ENCODE assay signal across 8 cellular contexts in the genomic region with DNA sequence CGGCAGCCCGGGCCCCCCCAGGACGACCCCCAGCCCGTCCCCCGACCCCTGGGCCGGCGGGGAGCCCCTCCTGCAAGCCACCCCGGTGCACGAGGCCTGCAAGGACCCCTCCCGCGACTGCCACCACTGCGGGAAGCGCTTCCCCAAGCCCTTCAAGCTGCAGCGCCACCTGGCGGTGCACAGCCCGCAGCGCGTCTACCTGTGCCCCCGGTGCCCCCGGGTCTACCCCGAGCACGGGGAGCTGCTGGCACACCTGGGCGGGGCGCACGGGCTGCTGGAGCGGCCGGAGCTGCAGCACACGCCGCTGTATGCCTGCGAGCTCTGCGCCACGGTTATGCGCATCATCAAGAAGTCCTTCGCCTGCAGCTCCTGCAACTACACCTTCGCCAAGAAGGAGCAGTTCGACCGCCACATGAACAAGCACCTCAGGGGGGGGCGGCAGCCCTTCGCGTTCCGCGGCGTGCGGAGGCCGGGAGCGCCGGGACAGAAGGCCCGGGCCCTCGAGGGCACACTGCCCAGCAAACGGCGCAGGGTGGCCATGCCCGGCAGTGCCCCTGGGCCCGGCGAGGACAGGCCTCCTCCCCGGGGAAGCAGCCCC.
DNase-seq lines count a peak whose midpoint lies in the region; ATAC-seq and TF ChIP-seq lines count a peak whose summit lies in the region.

No MANE protein-coding gene starts in this region.

- H3K27ac ChIP-seq in HEK293 (ENCODE audit: extremely low read depth, low read depth, low read length): no peak overlapping the region

- no peaks in the 10 kb centered on the region for H3K27me3 ChIP-seq in adipocyte (replicated peaks; ENCODE audit: control insufficient read depth, insufficient read depth, low read length)

- no peaks in the 10 kb centered on the region for H3K9me3 ChIP-seq in HEK293 (ENCODE audit: control insufficient read depth, insufficient read depth, low read depth, low read length)
- no peaks in the 10 kb centered on the region for H3K9me3 ChIP-seq in adipocyte (ENCODE audit: control insufficient read depth, low read length)

- H3K4me3 ChIP-seq in HEK293 (ENCODE audit: low read depth, low read length): no peak overlapping the region
- no peak overlapping the region for H3K4me3 ChIP-seq in adipocyte (ENCODE audit: low read length)

- no peak overlapping the region for H3K9ac ChIP-seq in adipocyte (ENCODE audit: low read length)

- no peak for ATAC-seq in GM21737 (IDR thresholded peaks at IDR 0.05; ENCODE audit: unreplicated experiment)
- no peak for ATAC-seq in HG03097 (IDR thresholded peaks at IDR 0.05; ENCODE audit: low FRiP score, unreplicated experiment)

- TF ChIP-seq CTCF in AG09319 (IDR thresholded peaks at IDR 0.05; ENCODE audit: low read depth, low read length) (peak; percentile 69), HEK293 (tag by site-specific recombination; IDR thresholded peaks at IDR 0.05) (peak; percentile 75)

- DNase-seq in AG09319 (ENCODE audit: extremely low read depth, low read depth) (no peak), T-helper 1 cell (peak in 4 of 5 donors; percentile 52 to 58 (median 54)), adipocyte (ENCODE audit: low read depth) (peak; percentile 59), iPS-NIHi11 (ENCODE audit: low spot score) (peak; percentile 98)
- peak; percentile 64 to 71 for DNase-seq in stimulated activated CD4-positive, alpha-beta T cell treated with anti-CD3 and anti-CD28 coated beads, Interleukin-4, amount 100 ng/mL, for 4 hours

- no peaks in the 10 kb centered on the region for H3K36me3 ChIP-seq in HEK293 (ENCODE audit: control insufficient read depth in 2 of 2, insufficient read depth in 1 of 2, low read length in 2 of 2)
- no peaks in the 10 kb centered on the region for H3K36me3 ChIP-seq in adipocyte (ENCODE audit: control insufficient read depth, insufficient read depth, low read length, severe bottlenecking)

- POLR2A ChIA-PET in HEK293 (lab: Yijun Ruan, JAX): no interaction called here

- CTCF ChIA-PET in HEK293 (lab: Yijun Ruan, JAX): interaction anchor here (0.6 to 1.9 kb wide), 20 partner anchors 10 to 968 kb away, joined by 3 to 8 read pairs (median 3); no protein-coding TSS in a partner anchor

- H3K4me1 ChIP-seq in HEK293 (ENCODE audit: control insufficient read depth, insufficient read depth, low read length) (no peaks in the 10 kb centered on the region), adipocyte (ENCODE audit: control insufficient read depth, insufficient read depth, low read length) (no peaks in the 10 kb centered on the region)

TF ChIP-seq in HEK293, 187 proteins besides CTCF, POLR2A, EP300 and RAD21:
- TF ChIP-seq, protein P1, sequence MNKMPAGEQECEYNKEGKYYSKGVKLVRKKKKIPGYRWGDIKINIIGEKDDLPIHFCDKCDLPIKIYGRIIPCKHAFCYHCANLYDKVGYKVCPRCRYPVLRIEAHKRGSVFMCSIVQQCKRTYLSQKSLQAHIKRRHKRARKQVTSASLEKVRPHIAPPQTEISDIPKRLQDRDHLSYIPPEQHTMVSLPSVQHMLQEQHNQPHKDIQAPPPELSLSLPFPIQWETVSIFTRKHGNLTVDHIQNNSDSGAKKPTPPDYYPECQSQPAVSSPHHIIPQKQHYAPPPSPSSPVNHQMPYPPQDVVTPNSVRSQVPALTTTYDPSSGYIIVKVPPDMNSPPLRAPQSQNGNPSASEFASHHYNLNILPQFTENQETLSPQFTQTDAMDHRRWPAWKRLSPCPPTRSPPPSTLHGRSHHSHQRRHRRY (tag by site-specific recombination; IDR thresholded peaks at IDR 0.05): no peak
- TF ChIP-seq BCL11B (tag by site-specific recombination; IDR thresholded peaks at IDR 0.05; ENCODE audit: low read depth) (no peak), ZNF558 (tag by site-specific recombination; IDR thresholded peaks at IDR 0.05) (no peak), KLF1 (tag by site-specific recombination; IDR thresholded peaks at IDR 0.05) (peak; percentile 42; the same call in 1 of the 2 replicates), ZNF600 (tag by site-specific recombination; IDR thresholded peaks at IDR 0.05) (0 out of 2 replicates have a peak, but pooled peaks have one; percentile 13), ZNF2 (tag by site-specific recombination; IDR thresholded peaks at IDR 0.05) (peak; percentile 77), ZEB2 (tag by site-specific recombination; IDR thresholded peaks at IDR 0.05) (peak; percentile 71)
- TF ChIP-seq, protein P2, sequence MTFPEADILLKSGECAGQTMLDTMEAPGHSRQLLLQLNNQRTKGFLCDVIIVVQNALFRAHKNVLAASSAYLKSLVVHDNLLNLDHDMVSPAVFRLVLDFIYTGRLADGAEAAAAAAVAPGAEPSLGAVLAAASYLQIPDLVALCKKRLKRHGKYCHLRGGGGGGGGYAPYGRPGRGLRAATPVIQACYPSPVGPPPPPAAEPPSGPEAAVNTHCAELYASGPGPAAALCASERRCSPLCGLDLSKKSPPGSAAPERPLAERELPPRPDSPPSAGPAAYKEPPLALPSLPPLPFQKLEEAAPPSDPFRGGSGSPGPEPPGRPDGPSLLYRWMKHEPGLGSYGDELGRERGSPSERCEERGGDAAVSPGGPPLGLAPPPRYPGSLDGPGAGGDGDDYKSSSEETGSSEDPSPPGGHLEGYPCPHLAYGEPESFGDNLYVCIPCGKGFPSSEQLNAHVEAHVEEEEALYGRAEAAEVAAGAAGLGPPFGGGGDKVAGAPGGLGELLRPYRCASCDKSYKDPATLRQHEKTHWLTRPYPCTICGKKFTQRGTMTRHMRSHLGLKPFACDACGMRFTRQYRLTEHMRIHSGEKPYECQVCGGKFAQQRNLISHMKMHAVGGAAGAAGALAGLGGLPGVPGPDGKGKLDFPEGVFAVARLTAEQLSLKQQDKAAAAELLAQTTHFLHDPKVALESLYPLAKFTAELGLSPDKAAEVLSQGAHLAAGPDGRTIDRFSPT (tag by site-specific recombination; IDR thresholded peaks at IDR 0.05): peak; percentile 87
- TF ChIP-seq, protein P3, sequence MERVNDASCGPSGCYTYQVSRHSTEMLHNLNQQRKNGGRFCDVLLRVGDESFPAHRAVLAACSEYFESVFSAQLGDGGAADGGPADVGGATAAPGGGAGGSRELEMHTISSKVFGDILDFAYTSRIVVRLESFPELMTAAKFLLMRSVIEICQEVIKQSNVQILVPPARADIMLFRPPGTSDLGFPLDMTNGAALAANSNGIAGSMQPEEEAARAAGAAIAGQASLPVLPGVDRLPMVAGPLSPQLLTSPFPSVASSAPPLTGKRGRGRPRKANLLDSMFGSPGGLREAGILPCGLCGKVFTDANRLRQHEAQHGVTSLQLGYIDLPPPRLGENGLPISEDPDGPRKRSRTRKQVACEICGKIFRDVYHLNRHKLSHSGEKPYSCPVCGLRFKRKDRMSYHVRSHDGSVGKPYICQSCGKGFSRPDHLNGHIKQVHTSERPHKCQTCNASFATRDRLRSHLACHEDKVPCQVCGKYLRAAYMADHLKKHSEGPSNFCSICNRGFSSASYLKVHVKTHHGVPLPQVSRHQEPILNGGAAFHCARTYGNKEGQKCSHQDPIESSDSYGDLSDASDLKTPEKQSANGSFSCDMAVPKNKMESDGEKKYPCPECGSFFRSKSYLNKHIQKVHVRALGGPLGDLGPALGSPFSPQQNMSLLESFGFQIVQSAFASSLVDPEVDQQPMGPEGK (tag by site-specific recombination; IDR thresholded peaks at IDR 0.05): peak; percentile 91
- TF ChIP-seq, protein P4, sequence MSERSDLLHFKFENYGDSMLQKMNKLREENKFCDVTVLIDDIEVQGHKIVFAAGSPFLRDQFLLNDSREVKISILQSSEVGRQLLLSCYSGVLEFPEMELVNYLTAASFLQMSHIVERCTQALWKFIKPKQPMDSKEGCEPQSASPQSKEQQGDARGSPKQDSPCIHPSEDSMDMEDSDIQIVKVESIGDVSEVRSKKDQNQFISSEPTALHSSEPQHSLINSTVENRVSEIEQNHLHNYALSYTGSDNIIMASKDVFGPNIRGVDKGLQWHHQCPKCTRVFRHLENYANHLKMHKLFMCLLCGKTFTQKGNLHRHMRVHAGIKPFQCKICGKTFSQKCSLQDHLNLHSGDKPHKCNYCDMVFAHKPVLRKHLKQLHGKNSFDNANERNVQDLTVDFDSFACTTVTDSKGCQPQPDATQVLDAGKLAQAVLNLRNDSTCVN (tag by site-specific recombination; optimal IDR thresholded peaks at IDR 0.05): peak; percentile 11
